19 cellular contexts compared by ENCODE assay signal in genomic region chr2:121907905-121908304, GRCh38.
DNase-seq lines count a peak whose midpoint lies in the region; ATAC-seq, FAIRE-seq and TF ChIP-seq lines count a peak whose summit lies in the region.
"Had no signal": no experiment of that assay in that cellular context is flagged by ENCODE, and none has a peak within 500 bp of the region (broad histone marks: within the 10 kb centered on the region; RNA-seq: fewer than 3 reads in every experiment).

No MANE protein-coding gene starts in this region.

- H2BK5ac ChIP-seq in H1 (ENCODE audit: low read depth, low read length), result no peak overlapping the region; the same call in 1 of the 2 replicates

- H3K4me3 ChIP-seq in A549 (no peak overlapping the region), H1 (ENCODE audit: extremely low read depth in 1 of 4, insufficient read depth in 2 of 4, low read depth in 3 of 4, low read length in 4 of 4) (no peak overlapping the region)
- H3K4me3 ChIP-seq: pancreas had no signal

- no peak overlapping the region for H3K27ac Mint-ChIP-seq in glutamatergic neuron (ENCODE audit: unreplicated experiment)
- H3K27ac Mint-ChIP-seq: activated CD4-positive, alpha-beta memory T cell treated with anti-CD3 and anti-CD28 coated beads, Interleukin-2, amount 10 ng/mL, durations not matched to agents 7 days and 5 days; activated naive CD8-positive, alpha-beta T cell treated with anti-CD3 and anti-CD28 coated beads for 36 hours; CD4-positive, alpha-beta memory T cell; dendritic cell treated with granulocyte-macrophage colony-stimulating factor and Interleukin-4, amounts not matched to agents 40 ng/mL and 50 ng/mL, for 4 days had no signal

- H3K56ac ChIP-seq in H1 (replicated peaks; ENCODE audit: insufficient read length, low read depth, low read length), result no peak overlapping the region

- no peak overlapping the region for H4K8ac ChIP-seq in H1 (ENCODE audit: extremely low read depth, insufficient read depth, low read length)

- no peak overlapping the region for H3K9ac ChIP-seq in H1 (replicated peaks in 1 of 4; ENCODE audit: extremely low read depth in 1 of 4, low read depth in 3 of 4, low read length in 3 of 4)

- H3K4ac ChIP-seq in H1 (replicated peaks; ENCODE audit: insufficient read length, low read depth, low read length), result no peak overlapping the region

- no peak overlapping the region for H2BK12ac ChIP-seq in H1 (ENCODE audit: low read depth, low read length)

- H3K79me1 ChIP-seq in H1 (ENCODE audit: low read depth, low read length), result no peaks in the 10 kb centered on the region; the same call in 1 of the 2 replicates

- TF ChIP-seq EP300 in A549 (IDR thresholded peaks at IDR 0.05) (no peak), H1 (IDR thresholded peaks at IDR 0.05; ENCODE audit: borderline replicate concordance in 1 of 2, low read depth in 2 of 2, low read length in 2 of 2) (no peak)

- H3K23ac ChIP-seq in H1 (ENCODE audit: insufficient read length), result no peak overlapping the region

- no peaks in the 10 kb centered on the region for H3K9me3 ChIP-seq in A549
- 0 out of 4 replicates have a peak, but pooled peaks cover 0 to 3% of the 10 kb centered on the region in 2 experiments for H3K9me3 ChIP-seq in H1 (ENCODE audit: insufficient read depth in 2 of 2, low read depth in 1 of 2, low read length in 1 of 2)
- H3K9me3 ChIP-seq: pancreas had no signal

- no peak overlapping the region for H3K14ac ChIP-seq in H1 (ENCODE audit: insufficient read length)

- no peaks in the 10 kb centered on the region for H3K27me3 ChIP-seq in H1 (replicated peaks in 1 of 4; ENCODE audit: control insufficient read depth in 3 of 4, extremely low read depth in 1 of 4, insufficient read depth in 3 of 4, low read length in 3 of 4)
- H3K27me3 ChIP-seq: pancreas had no signal

- H3K23me2 ChIP-seq in H1 (ENCODE audit: low read depth, low read length), result no peaks in the 10 kb centered on the region

- FAIRE-seq in A549 (lab: Jason Lieb, UNC), result no peak
- FAIRE-seq in H1 (lab: Jason Lieb, UNC), result no peak
- FAIRE-seq: pancreas, small intestine had no signal

- H3K36me3 ChIP-seq in H1 (ENCODE audit: control insufficient read depth in 2 of 4, insufficient read depth in 4 of 4, low read length in 3 of 4), result no peaks in the 10 kb centered on the region
- H3K36me3 ChIP-seq: pancreas had no signal

- H3K4me1 ChIP-seq in A549 (no peaks in the 10 kb centered on the region), H1 (replicated peaks in 1 of 4; ENCODE audit: control insufficient read depth in 3 of 4, insufficient read depth in 4 of 4, low read length in 3 of 4) (no peaks in the 10 kb centered on the region; a peak in 1 of 7 replicates)
- H3K4me1 ChIP-seq: pancreas had no signal

- H4K91ac ChIP-seq in H1 (replicated peaks; ENCODE audit: insufficient read length, low read length), result no peak overlapping the region

- no peak for DNase-seq in A549 (ENCODE audit: low read depth in 1 of 2, low spot score in 1 of 2)
- peak; percentile 17 for DNase-seq in DMS79 treated with DMSO at 0.1 percent for 48 hours (lab: John Stamatoyannopoulos, UW)
- DNase-seq in NCI-H2081 treated with DMSO at 0.1 percent for 48 hours (lab: John Stamatoyannopoulos, UW), result peak; percentile 72
- no peak for DNase-seq in H1 (ENCODE audit: low read depth in 1 of 2, low spot score in 2 of 2)
- no peak for DNase-seq in HK-2 (ENCODE audit: unreplicated experiment)
- DNase-seq in glutamatergic neuron, result no peak
- no peak for DNase-seq in activated naive CD4-positive, alpha-beta T cell treated with Interleukin-2 at 50 U/mL for 16 hours
- no peak for DNase-seq in glomerular visceral epithelial cell (ENCODE audit: extremely low spot score)
- DNase-seq: activated CD4-positive, alpha-beta memory T cell treated with anti-CD3 and anti-CD28 coated beads, Interleukin-2, amount 10 ng/mL, durations not matched to agents 7 days and 5 days; activated naive CD8-positive, alpha-beta T cell treated with anti-CD3 and anti-CD28 coated beads for 36 hours; CD4-positive, alpha-beta memory T cell; Karpas-422; NCI-H2029; pancreas; small intestine; stimulated activated CD4-positive, alpha-beta T cell treated with anti-CD3 and anti-CD28 coated beads, Interleukin-4, amount 100 ng/mL, for 4 hours; stimulated activated CD8-positive, alpha-beta memory T cell treated with anti-CD3 and anti-CD28 coated beads, Interleukin-4, amount 100 ng/mL, for 48 hours had no signal

- H2AK5ac ChIP-seq in H1 (ENCODE audit: low read depth, low read length), result no peak overlapping the region

- H3K36me3 Mint-ChIP-seq in glutamatergic neuron (ENCODE audit: unreplicated experiment), result no peaks in the 10 kb centered on the region
- H3K36me3 Mint-ChIP-seq: activated naive CD8-positive, alpha-beta T cell treated with anti-CD3 and anti-CD28 coated beads for 36 hours; CD4-positive, alpha-beta memory T cell had no signal

- H4K5ac ChIP-seq in H1 (ENCODE audit: insufficient read length, low read depth, low read length), result no peak overlapping the region

- H3K79me2 ChIP-seq in H1 (ENCODE audit: control insufficient read depth in 1 of 2, insufficient read depth in 2 of 2, low read length in 2 of 2), result no peaks in the 10 kb centered on the region

- H2AFZ ChIP-seq in H1 (ENCODE audit: low read length), result peak overlapping the region; percentile 84

- TF ChIP-seq POLR2A in A549 (IDR thresholded peaks at IDR 0.05; ENCODE audit: low read length), result no peak
- no peak for TF ChIP-seq POLR2A in H1 (IDR thresholded peaks at IDR 0.05; ENCODE audit: control extremely low read depth in 1 of 2, low read depth in 2 of 2, low read length in 2 of 2)

- TF ChIP-seq CTCF in A549 (IDR thresholded peaks at IDR 0.05) (no peak), H1 (IDR thresholded peaks at IDR 0.05; ENCODE audit: control extremely low read depth in 1 of 3, insufficient read depth in 1 of 3, low read depth in 1 of 3, low read length in 3 of 3) (no peak), glutamatergic neuron (IDR thresholded peaks at IDR 0.05; ENCODE audit: partially characterized antibody, unreplicated experiment) (no peak)

- H3K4me1 Mint-ChIP-seq in glutamatergic neuron (ENCODE audit: low read depth, unreplicated experiment), result peaks cover 7% of the 10 kb centered on the region
- H3K4me1 Mint-ChIP-seq: activated CD4-positive, alpha-beta memory T cell treated with anti-CD3 and anti-CD28 coated beads, Interleukin-2, amount 10 ng/mL, durations not matched to agents 7 days and 5 days; activated naive CD8-positive, alpha-beta T cell treated with anti-CD3 and anti-CD28 coated beads for 36 hours; CD4-positive, alpha-beta memory T cell had no signal

- no peaks in the 10 kb centered on the region for H4K20me1 ChIP-seq in H1 (replicated peaks in 1 of 2; ENCODE audit: control insufficient read depth in 1 of 2, insufficient read depth in 2 of 2, low read length in 2 of 2)

- H3K4me3 Mint-ChIP-seq in glutamatergic neuron (ENCODE audit: unreplicated experiment), result no peak overlapping the region
- H3K4me3 Mint-ChIP-seq: activated CD4-positive, alpha-beta memory T cell treated with anti-CD3 and anti-CD28 coated beads, Interleukin-2, amount 10 ng/mL, durations not matched to agents 7 days and 5 days; activated naive CD8-positive, alpha-beta T cell treated with anti-CD3 and anti-CD28 coated beads for 36 hours; CD4-positive, alpha-beta memory T cell; dendritic cell treated with granulocyte-macrophage colony-stimulating factor and Interleukin-4, amounts not matched to agents 40 ng/mL and 50 ng/mL, for 4 days had no signal

- no peak overlapping the region for H2BK120ac ChIP-seq in H1 (replicated peaks; ENCODE audit: low read depth, low read length)

- TF ChIP-seq RAD21 in A549 (conservative IDR thresholded peaks at IDR 0.05 in 1 of 2, IDR thresholded peaks at IDR 0.05 in 1 of 2), result no peak
- TF ChIP-seq RAD21 in H1 (IDR thresholded peaks at IDR 0.05 in 1 of 2, conservative IDR thresholded peaks at IDR 0.05 in 1 of 2; ENCODE audit: low read depth in 2 of 2, low read length in 2 of 2), result no peak

- H3K27me3 Mint-ChIP-seq in glutamatergic neuron (ENCODE audit: unreplicated experiment), result peaks cover 2% of the 10 kb centered on the region
- H3K27me3 Mint-ChIP-seq: dendritic cell treated with granulocyte-macrophage colony-stimulating factor and Interleukin-4, amounts not matched to agents 40 ng/mL and 50 ng/mL, for 4 days had no signal

- no peak overlapping the region for H2BK20ac ChIP-seq in H1 (ENCODE audit: low read length)

- no peak overlapping the region for H3K27ac ChIP-seq in A549
- no peak overlapping the region for H3K27ac ChIP-seq in H1 (ENCODE audit: low read depth, low read length)
- H3K27ac ChIP-seq: pancreas, VCaP had no signal

- H3K9me3 Mint-ChIP-seq in glutamatergic neuron (ENCODE audit: unreplicated experiment), result peaks cover 4% of the 10 kb centered on the region
- H3K9me3 Mint-ChIP-seq: activated CD4-positive, alpha-beta memory T cell treated with anti-CD3 and anti-CD28 coated beads, Interleukin-2, amount 10 ng/mL, durations not matched to agents 7 days and 5 days; activated naive CD8-positive, alpha-beta T cell treated with anti-CD3 and anti-CD28 coated beads for 36 hours; CD4-positive, alpha-beta memory T cell; dendritic cell treated with granulocyte-macrophage colony-stimulating factor and Interleukin-4, amounts not matched to agents 40 ng/mL and 50 ng/mL, for 4 days had no signal

- H3K4me2 ChIP-seq in A549 (no peak overlapping the region), H1 (ENCODE audit: insufficient read depth in 1 of 2, low read depth in 2 of 2, low read length in 2 of 2) (no peak overlapping the region)

- peak; percentile 28 to 41; a peak in 3 of 6 replicates for ATAC-seq in A549

- POLR2A ChIA-PET in A549 (lab: Yijun Ruan, JAX) (no interaction called here), H1 (lab: Charles Lee; ENCODE audit: partially characterized antibody) (no interaction called here)

- 15% methylated on average over 10 of the region's 11 CpGs for WGBS in A549 (ENCODE audit: missing lambda C conversion rate)
- WGBS in H1 (ENCODE audit: extremely low coverage in 1 of 2, insufficient coverage in 1 of 2, insufficient read length in 1 of 2, insufficient replicate concordance in 2 of 2, low coverage in 1 of 2, low lambda C conversion rate in 2 of 2, missing lambda C conversion rate in 1 of 2), 2 experiments, result 69% methylated on average over 11 of the region's 11 CpGs; no CpG with 5 or more reads in 1 of the 2 experiments

- H2BK15ac ChIP-seq in H1 (ENCODE audit: low read length), result no peak overlapping the region

- CTCF ChIA-PET in A549 (lab: Yijun Ruan, JAX), result no interaction called here
- CTCF ChIA-PET in H1 (lab: Charles Lee; ENCODE audit: partially characterized antibody), result interaction anchor here (1.2 to 3.1 kb wide), 6 partner anchors 8 to 160 kb away, joined by 3 to 13 read pairs (median 10); no protein-coding TSS in a partner anchor

- no peak overlapping the region for H3K18ac ChIP-seq in H1 (ENCODE audit: extremely low read depth, low read length)

TF ChIP-seq in A549, 52 proteins besides CTCF, POLR2A, EP300 and RAD21 (continues in another document):
- TF ChIP-seq ZC3H11A (IDR thresholded peaks at IDR 0.05) (no peak), CHD4 (IDR thresholded peaks at IDR 0.05; ENCODE audit: borderline replicate concordance) (no peak), SMC3 (IDR thresholded peaks at IDR 0.05) (no peak), NR3C1 (IDR thresholded peaks at IDR 0.05) (no peak)

Comparison
In these comparisons a context has a peak if more than half of its experiments do, and no peak if none do; other contexts are left out.
1. DNase-seq: peak in DMS79 treated with DMSO at 0.1 percent for 48 hours (single experiment) and NCI-H2081 treated with DMSO at 0.1 percent for 48 hours (single experiment); none in A549 (0 of 2), H1 (0 of 2), HK-2 (single experiment), glutamatergic neuron (single experiment), activated naive CD4-positive, alpha-beta T cell treated with Interleukin-2 at 50 U/mL for 16 hours (single experiment) and glomerular visceral epithelial cell (single experiment).